29 cellular contexts compared by ENCODE assay signal in the genomic region with DNA sequence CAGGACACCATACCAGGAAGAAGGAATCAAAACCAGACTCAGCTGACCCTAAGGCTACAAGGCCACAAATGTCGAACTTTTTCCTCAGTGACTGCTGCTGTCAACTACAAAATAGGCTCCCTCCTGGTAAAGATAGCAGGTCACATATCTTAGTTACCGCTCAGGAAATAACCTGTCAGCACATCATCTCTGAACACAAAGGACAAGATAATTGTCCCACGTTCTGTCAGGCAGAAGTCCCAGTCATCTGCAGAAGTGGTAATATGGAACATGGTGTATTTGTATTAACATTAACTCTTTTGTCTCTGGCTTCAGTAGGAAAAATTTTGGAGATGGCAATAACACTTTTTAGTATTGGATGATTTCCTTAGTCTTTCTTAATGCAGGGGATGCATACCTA.
"Had no signal": no experiment of that assay in that cellular context is flagged by ENCODE, and none has a peak within 500 bp of the region (broad histone marks: within the 10 kb centered on the region; RNA-seq: fewer than 3 reads in every experiment).

No MANE protein-coding gene starts in this region.

- ATAC-seq: esophagus mucosa; gastrocnemius medialis; left lung; lower lobe of right lung; mucosa of descending colon; natural killer cell treated with Interleukin-12 subunit alpha and Interleukin-12 subunit beta and Interleukin-15 and Interleukin-18, amount 100 ng/mL, for 72 hours; sciatic nerve; stimulated activated naive CD8-positive, alpha-beta T cell treated with anti-CD3 and anti-CD28 coated beads, Interleukin-15, amount 100 ng/mL, for 72 hours had no signal

- H3K4me2 ChIP-seq: hepatocyte, neural progenitor cell, smooth muscle cell had no signal

- H3K4me3 ChIP-seq: colonic mucosa, gastrocnemius medialis, hepatocyte, left lung, lower lobe of right lung, mucosa of descending colon, neural progenitor cell, ovary, smooth muscle cell, suprapubic skin, transverse colon had no signal

- H3K9ac ChIP-seq: neural progenitor cell had no signal

- H3K4me1 ChIP-seq: colonic mucosa, gastrocnemius medialis, left lung, lower lobe of right lung, neural progenitor cell, suprapubic skin had no signal

- H3K27ac ChIP-seq: colonic mucosa, epithelial cell of prostate, gastrocnemius medialis, hepatocyte, left lung, lower lobe of right lung, neural progenitor cell, ovary, suprapubic skin, transverse colon had no signal

- H3K27me3 ChIP-seq: colonic mucosa, gastrocnemius medialis, hepatocyte, left lung, neural progenitor cell, ovary, suprapubic skin, transverse colon had no signal

- H3K9me3 ChIP-seq: colonic mucosa, gastrocnemius medialis, left lung, lower lobe of right lung, mucosa of descending colon, ovary, suprapubic skin, transverse colon had no signal

- H2AFZ ChIP-seq: hepatocyte, neural progenitor cell had no signal

- H3K36me3 ChIP-seq: colonic mucosa, gastrocnemius medialis, left lung, lower lobe of right lung, neural progenitor cell, ovary, suprapubic skin, transverse colon had no signal

- DNase-seq: colonic mucosa; effector CD8-positive, alpha-beta T cell; endodermal cell; foreskin fibroblast; gastrocnemius medialis; head of caudate nucleus; kidney; left lung; lower lobe of right lung; mucosa of descending colon; naive B cell; nucleus accumbens; ovary; retina; stimulated activated CD4-positive, alpha-beta T cell treated with anti-CD3 and anti-CD28 coated beads, Interleukin-12 subunit alpha, Interleukin-12 subunit beta, amount 100 ng/mL, for 4 hours; stimulated activated CD4-positive, alpha-beta T cell treated with anti-CD3 and anti-CD28 coated beads, Interleukin-1b, Interleukin-23, amount 100 ng/mL, for 48 hours; stimulated activated CD4-positive, alpha-beta T cell treated with anti-CD3 and anti-CD28 coated beads, Interleukin-4, amount 100 ng/mL, for 1 hour; stimulated activated CD8-positive, alpha-beta memory T cell treated with anti-CD3 and anti-CD28 coated beads, Interleukin-4, amount 100 ng/mL, for 48 hours; stimulated activated naive CD4-positive, alpha-beta T cell; stimulated activated naive CD8-positive, alpha-beta T cell treated with anti-CD3 and anti-CD28 coated beads, Interleukin-15, amount 100 ng/mL, for 72 hours; transverse colon had no signal
